22 cellular contexts compared by ENCODE assay signal in the genomic region with DNA sequence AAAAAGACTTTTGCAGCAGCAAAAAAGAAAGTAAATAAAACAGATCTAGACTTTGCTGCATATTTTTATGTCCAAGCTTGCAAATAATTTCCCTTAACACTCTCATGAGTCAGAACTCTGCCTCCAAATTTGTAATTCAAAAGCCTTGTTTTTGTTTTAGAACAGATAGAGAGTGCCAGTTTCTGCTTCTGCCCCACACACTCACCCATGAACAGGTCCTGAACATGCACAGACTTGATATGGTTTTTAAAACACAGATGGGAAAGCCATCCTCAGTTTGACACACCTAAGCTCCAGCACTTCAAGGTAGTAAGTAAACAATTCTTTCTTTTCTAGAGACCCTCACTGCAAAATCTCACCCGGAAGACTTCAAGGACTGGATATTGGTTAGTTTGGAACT. TPM values are rescaled to one million over a fixed set of nuclear protein-coding genes. Genes with fewer than 3 reads are reported as not detected.
DNase-seq lines count a peak whose midpoint lies in the region; ATAC-seq and TF ChIP-seq lines count a peak whose summit lies in the region.
"Had no signal": no experiment of that assay in that cellular context is flagged by ENCODE, and none has a peak within 500 bp of the region (broad histone marks: within the 10 kb centered on the region; RNA-seq: fewer than 3 reads in every experiment).

No MANE protein-coding gene starts in this region.

- POLR2A ChIA-PET in MCF 10A (lab: Yijun Ruan, JAX): interaction anchor here (0.6 to 2.0 kb wide), 6 partner anchors 8 to 112 kb away, joined by 3 to 11 read pairs (median 4); no protein-coding TSS in a partner anchor

- no peaks in the 10 kb centered on the region for H4K20me1 ChIP-seq in MM.1S (ENCODE audit: insufficient read depth, low read length)

- H3K79me2 ChIP-seq in MM.1S (ENCODE audit: low read length): no peaks in the 10 kb centered on the region

- CTCF ChIA-PET in MCF 10A (lab: Yijun Ruan, JAX): no interaction called here

- intact Hi-C loops in MCF 10A (cut with micrococcal nuclease) (no loop called here), breast epithelium (cut with DNase I; ENCODE audit: low total_unique reads) (loop anchor here (5.0 kb wide), 1 partner anchor 1282 kb away; no protein-coding TSS in a partner anchor), prostate gland (cut with DNase I) (no loop called here)

- H3K27me3 ChIP-seq in breast epithelium (no peaks in the 10 kb centered on the region), prostate gland (replicated peaks; ENCODE audit: insufficient read depth) (no peaks in the 10 kb centered on the region), MM.1S (replicated peaks; ENCODE audit: insufficient read depth, low read length) (no peaks in the 10 kb centered on the region)

- H3K4me2 ChIP-seq in MM.1S (ENCODE audit: low read depth, low read length): no peak overlapping the region

- DNase-seq in MCF 10A (ENCODE audit: unreplicated experiment) (peak; percentile 35), breast epithelium (ENCODE audit: low spot score in 2 of 2) (no peak), NCI-H69 (lab: John Stamatoyannopoulos, UW) (peak; percentile 36), epithelial cell of esophagus (ENCODE audit: low read depth) (peak; percentile 77), prostate gland (ENCODE audit: low spot score) (peak; percentile 4), germinal center (ENCODE audit: low spot score) (no peak), MM.1S (no peak)
- DNase-seq: GOT3, HCEC 1CT, Karpas-422, NCI-H1436, NCI-H187 treated with DMSO at 0.1 percent for 48 hours, NCI-H2107, NCI-H446, NCI-H526, OCI-M1, SHP77 treated with DMSO at 0.1 percent for 48 hours, SW 1271 had no signal

- no peaks in the 10 kb centered on the region for H3K36me3 Mint-ChIP-seq in MCF 10A (ENCODE audit: insufficient read depth, unreplicated experiment)
- H3K36me3 Mint-ChIP-seq: CD14-positive monocyte had no signal

- H3K9ac ChIP-seq in MM.1S (ENCODE audit: low read length): no peak overlapping the region

- H3K27ac ChIP-seq in breast epithelium (no peak overlapping the region), prostate gland (no peak overlapping the region), MM.1S (ENCODE audit: low read length) (no peak overlapping the region)
- H3K27ac ChIP-seq: SK-N-MC had no signal

- no peak for TF ChIP-seq POLR2A in breast epithelium (IDR thresholded peaks at IDR 0.05)
- TF ChIP-seq POLR2A in prostate gland (IDR thresholded peaks at IDR 0.05): no peak

- ATAC-seq in HG03565 (IDR thresholded peaks at IDR 0.05; ENCODE audit: unreplicated experiment): no peak

- no peaks in the 10 kb centered on the region for H3K27me3 Mint-ChIP-seq in MCF 10A (ENCODE audit: insufficient read depth, unreplicated experiment)
- H3K27me3 Mint-ChIP-seq: B cell had no signal

- WGBS in prostate gland: 12% methylated on average over 1 of the region's 1 CpG

- H3K27ac Mint-ChIP-seq in MCF 10A (ENCODE audit: low read depth, unreplicated experiment): no peak overlapping the region
- H3K27ac Mint-ChIP-seq: B cell, CD14-positive monocyte had no signal

- H3K9me3 ChIP-seq in breast epithelium: no peaks in the 10 kb centered on the region
- no peaks in the 10 kb centered on the region for H3K9me3 ChIP-seq in prostate gland
- no peaks in the 10 kb centered on the region for H3K9me3 ChIP-seq in MM.1S (replicated peaks; ENCODE audit: insufficient read depth, low read length)

- H3K36me3 ChIP-seq in breast epithelium (no peaks in the 10 kb centered on the region), prostate gland (no peaks in the 10 kb centered on the region), MM.1S (replicated peaks; ENCODE audit: insufficient read depth, low read length) (no peaks in the 10 kb centered on the region)

- H3K9me2 ChIP-seq in MM.1S (replicated peaks; ENCODE audit: insufficient read depth, low read length): no peaks in the 10 kb centered on the region

- no peaks in the 10 kb centered on the region for H3K4me1 ChIP-seq in breast epithelium
- no peaks in the 10 kb centered on the region for H3K4me1 ChIP-seq in prostate gland (replicated peaks)
- H3K4me1 ChIP-seq in MM.1S (ENCODE audit: low read length): no peaks in the 10 kb centered on the region

- no peaks in the 10 kb centered on the region for H3F3A ChIP-seq in MM.1S (ENCODE audit: insufficient read depth, low read length)

- peaks cover 20% of the 10 kb centered on the region for H3K9me3 Mint-ChIP-seq in MCF 10A (ENCODE audit: unreplicated experiment)

- no peak for TF ChIP-seq CTCF in MCF 10A (IDR thresholded peaks at IDR 0.05; ENCODE audit: unreplicated experiment)
- no peak for TF ChIP-seq CTCF in breast epithelium (IDR thresholded peaks at IDR 0.05)
- no peak for TF ChIP-seq CTCF in epithelial cell of esophagus (IDR thresholded peaks at IDR 0.05; ENCODE audit: insufficient read depth, low read depth, low read length, missing control alignments)
- no peak for TF ChIP-seq CTCF in prostate gland (IDR thresholded peaks at IDR 0.05)
- TF ChIP-seq CTCF in MM.1S (IDR thresholded peaks at IDR 0.05; ENCODE audit: low read length): no peak

- H3K4me3 Mint-ChIP-seq in MCF 10A (ENCODE audit: unreplicated experiment): peak overlapping the region; percentile 30
- H3K4me3 Mint-ChIP-seq: B cell, CD14-positive monocyte had no signal

- H2AFZ ChIP-seq in MM.1S (ENCODE audit: low read length): no peak overlapping the region

- H3K4me1 Mint-ChIP-seq in MCF 10A (ENCODE audit: insufficient read depth, unreplicated experiment): peaks cover 11% of the 10 kb centered on the region
- H3K4me1 Mint-ChIP-seq: B cell, CD14-positive monocyte had no signal

- no peak overlapping the region for H3K4me3 ChIP-seq in breast epithelium
- no peak overlapping the region for H3K4me3 ChIP-seq in epithelial cell of esophagus (ENCODE audit: low read length)
- no peak overlapping the region for H3K4me3 ChIP-seq in prostate gland
- H3K4me3 ChIP-seq in MM.1S (ENCODE audit: low read length): no peak overlapping the region
- H3K4me3 ChIP-seq: SK-N-MC had no signal

- BruUV-seq in MCF 10A (replicated peaks; lab: Mats Ljungman, UMichigan): no TSS peak

RNA-seq across cellular contexts. Expression of a gene that starts 39.7 kb away (rescaled TPM):
- not detected in 2 replicates for total RNA-seq in MCF 10A (2022)
- not detected for total RNA-seq in breast epithelium
- total RNA-seq in prostate gland: 10 to 100 TPM in 1 of 2 donors, not detected in 1; 29.7 TPM
- total RNA-seq: B cell had no signal

Comparison
In these comparisons a context has a peak if more than half of its experiments do, and no peak if none do; other contexts are left out.
1. DNase-seq: peak in MCF 10A (single experiment), NCI-H69 (single experiment), epithelial cell of esophagus (single experiment) and prostate gland (single experiment); none in breast epithelium (0 of 2), germinal center (single experiment) and MM.1S (single experiment).